ENCODE assay signal across 8 cellular contexts in the genomic region with DNA sequence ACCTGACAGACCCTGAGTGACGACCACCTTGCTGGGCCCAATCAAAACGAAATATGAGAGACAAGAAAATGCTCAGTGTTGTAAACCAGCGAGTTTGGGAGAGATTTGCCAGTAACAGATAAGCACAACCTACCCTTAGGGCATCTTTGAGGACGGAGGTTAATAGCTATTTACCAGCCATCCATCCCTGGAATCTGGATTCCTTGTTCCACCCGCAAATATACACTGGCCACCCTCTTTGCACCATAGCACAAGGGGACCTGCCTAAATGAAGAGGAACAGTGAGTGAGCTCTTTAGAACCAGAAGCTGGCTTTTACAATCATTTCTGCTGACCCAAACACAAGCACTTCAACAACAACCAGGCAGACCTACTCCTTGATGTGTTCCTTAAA. TPM values are rescaled to one million over a fixed set of nuclear protein-coding genes. Genes with fewer than 3 reads are reported as not detected.
A peak's percentile ranks its signal among the peaks of the same experiment; 100 is the strongest.
DNase-seq lines count a peak whose midpoint lies in the region; ATAC-seq and TF ChIP-seq lines count a peak whose summit lies in the region.

No MANE protein-coding gene starts in this region.

- CTCF ChIA-PET in Caco-2 (lab: Charles Lee) = no interaction called here

- H3K27ac Mint-ChIP-seq in Caco-2 (ENCODE audit: unreplicated experiment) = no peak overlapping the region

- H3K27me3 ChIP-seq in Caco-2 (replicated peaks; ENCODE audit: control insufficient read depth, insufficient read depth, low read length) (no peaks in the 10 kb centered on the region), neutrophil (no peaks in the 10 kb centered on the region)

- DNase-seq in Caco-2 (no peak), NCI-H69 (lab: John Stamatoyannopoulos, UW) (peak; percentile 59), epithelial cell of proximal tubule (ENCODE audit: low read depth) (no peak), AG20443 (ENCODE audit: low spot score) (no peak), DMS153 (lab: John Stamatoyannopoulos, UW) (no peak), head of caudate nucleus (no peak)

- TF ChIP-seq CTCF in Caco-2 (IDR thresholded peaks at IDR 0.05; ENCODE audit: insufficient read depth in 1 of 2, low read depth in 1 of 2, low read length in 1 of 2, severe bottlenecking in 1 of 2, unreplicated experiment in 1 of 2) (no peak), epithelial cell of proximal tubule (conservative IDR thresholded peaks at IDR 0.05; ENCODE audit: low read depth, low read length) (no peak), neutrophil (IDR thresholded peaks at IDR 0.05) (no peak)

- H3K27ac ChIP-seq in neutrophil = peak overlapping the region; percentile 97

- no peaks in the 10 kb centered on the region for H3K27me3 Mint-ChIP-seq in Caco-2 (ENCODE audit: insufficient read depth, unreplicated experiment)

- H3K4me1 ChIP-seq in Caco-2 (peaks cover 20% of the 10 kb centered on the region), neutrophil (ENCODE audit: control insufficient read depth in 1 of 2, insufficient read depth in 1 of 2, low read depth in 1 of 2, low read length in 1 of 2) (peaks cover 52 to 54% of the 10 kb centered on the region in 2 experiments)

- H3K4me3 Mint-ChIP-seq in Caco-2 (ENCODE audit: unreplicated experiment) = peak overlapping the region; percentile 87

- no peak for ATAC-seq in HG03378 (IDR thresholded peaks at IDR 0.05; ENCODE audit: unreplicated experiment)

- no peaks in the 10 kb centered on the region for H3K36me3 Mint-ChIP-seq in Caco-2 (ENCODE audit: insufficient read depth, unreplicated experiment)

- H3K9me3 Mint-ChIP-seq in Caco-2 (ENCODE audit: unreplicated experiment) = no peaks in the 10 kb centered on the region

- POLR2A ChIA-PET in Caco-2 (lab: Charles Lee) = interaction anchor here (0.6 to 1.7 kb wide), 2 partner anchors 13 to 42 kb away, joined by 3 to 4 read pairs; no protein-coding TSS in a partner anchor

- no peaks in the 10 kb centered on the region for H3K4me1 Mint-ChIP-seq in Caco-2 (ENCODE audit: low read depth, unreplicated experiment)

- H3K36me3 ChIP-seq in Caco-2 (ENCODE audit: control insufficient read depth, insufficient read depth, low read length) (no peaks in the 10 kb centered on the region), neutrophil (no peaks in the 10 kb centered on the region)

- H3K4me3 ChIP-seq in Caco-2 (ENCODE audit: low read depth, low read length) (peak overlapping the region; percentile 63), epithelial cell of proximal tubule (ENCODE audit: low read depth, low read length) (peak overlapping the region; percentile 71), neutrophil (ENCODE audit: low read depth in 1 of 2, low read length in 1 of 2) (peak overlapping the region; percentile 80 to 86)

- TSS peak; percentile 35 for BruUV-seq in Caco-2 (replicated peaks; lab: Mats Ljungman, UMichigan)

- no peaks in the 10 kb centered on the region for H3K9me3 ChIP-seq in Caco-2
- H3K9me3 ChIP-seq in neutrophil = no peaks in the 10 kb centered on the region

- intact Hi-C loops in Caco-2 (cut with micrococcal nuclease; ENCODE audit: unreplicated experiment) (no loop called here), head of caudate nucleus (cut with DNase I) (loop anchor here (2.0 kb wide), 1 partner anchor 42 kb away; the partner anchor contains the start of gene DKC1)

RNA-seq across cellular contexts. Expression of gene MPP1, which starts 0.7 kb away (rescaled TPM):
- total RNA-seq in Caco-2 (2022) (26.6 and 27.0 TPM in 2 replicates), epithelial cell of proximal tubule (9.2 and 10.3 TPM in 2 replicates)

RNA-seq across cellular contexts. Expression of gene SMIM9, which starts 29.9 kb away (rescaled TPM):
- total RNA-seq in Caco-2 (2022) (not detected in 2 replicates), epithelial cell of proximal tubule (not detected in 2 replicates)

RNA-seq across cellular contexts. Expression of gene DKC1, which starts 41.9 kb away (rescaled TPM):
- total RNA-seq in Caco-2 (2022) (106 and 107 TPM in 2 replicates), epithelial cell of proximal tubule (41.2 and 66.1 TPM in 2 replicates)

RNA-seq across cellular contexts. Expression of gene GAB3, which starts 53.7 kb away (rescaled TPM):
- total RNA-seq in Caco-2 (2022) = not detected in 2 replicates
- 0.14 TPM in 1 of 2 replicates, not detected in the other for total RNA-seq in epithelial cell of proximal tubule
